ENCODE assay signal across 8 cellular contexts in the genomic region with DNA sequence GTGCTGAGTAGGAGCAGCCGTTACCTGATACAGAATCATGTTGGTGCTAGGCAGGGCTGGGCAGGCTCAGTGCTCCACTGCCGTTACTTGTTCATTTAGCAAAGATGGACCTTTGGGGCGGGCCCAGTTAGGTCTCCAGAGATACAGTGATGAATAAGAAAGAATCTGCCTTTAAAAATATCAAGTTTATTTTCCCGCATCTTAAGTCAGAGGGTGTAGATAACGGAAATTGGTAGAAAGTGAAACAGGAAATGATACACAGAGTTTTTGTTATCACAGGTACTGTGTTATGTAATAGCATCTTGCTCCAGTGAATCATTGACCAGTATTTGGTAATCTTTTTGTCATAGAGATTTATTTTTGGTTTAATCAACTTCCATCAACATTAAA. TPM values are rescaled to one million over a fixed set of nuclear protein-coding genes. Genes with fewer than 3 reads are reported as not detected.
DNase-seq lines count a peak whose midpoint lies in the region; ATAC-seq and TF ChIP-seq lines count a peak whose summit lies in the region.

No MANE protein-coding gene starts in this region.

- peaks cover 13 to 16% of the 10 kb centered on the region in 2 experiments; a peak in 3 of 4 replicates for H3K4me1 ChIP-seq in HCT116 (ENCODE audit: control insufficient read depth in 1 of 2, insufficient read depth in 2 of 2, low read length in 2 of 2)
- peaks cover 40% of the 10 kb centered on the region for H3K4me1 ChIP-seq in upper lobe of right lung

- H3K4me2 ChIP-seq in HCT116 (ENCODE audit: low read length) = no peak overlapping the region

- no peak overlapping the region for H3K27ac ChIP-seq in HCT116 (ENCODE audit: low read depth, low read length)
- H3K27ac ChIP-seq in RWPE1 = peak overlapping the region; percentile 65
- H3K27ac ChIP-seq in epithelial cell of prostate = peak overlapping the region; percentile 28
- no peak overlapping the region for H3K27ac ChIP-seq in upper lobe of right lung

- no TSS peak for BruUV-seq in HCT116 (replicated peaks; lab: Mats Ljungman, UMichigan)

- RAD21 ChIA-PET in HCT116 (lab: Charles Lee; ENCODE audit: low non-redundant PET in 1 of 2, low total read pairs in 2 of 2, uncharacterized antibody in 2 of 2, unreplicated experiment in 2 of 2) = no interaction called here

- no peaks in the 10 kb centered on the region for H4K20me1 ChIP-seq in HCT116 (ENCODE audit: insufficient read depth)

- peaks cover 50% of the 10 kb centered on the region for H3K79me2 ChIP-seq in HCT116 (ENCODE audit: insufficient read depth, low read length)

- ATAC-seq in HCT116 (no peak), upper lobe of right lung (no peak)

- H3K4me3 ChIP-seq in GM08714 (ENCODE audit: low read length) (peak overlapping the region; percentile 65; the same call in 1 of the 2 replicates), HCT116 (replicated peaks in 1 of 2; ENCODE audit: low read depth in 1 of 2, low read length in 2 of 2) (no peak overlapping the region), upper lobe of right lung (no peak overlapping the region)

- no peaks in the 10 kb centered on the region for H3K9me3 ChIP-seq in HCT116 (ENCODE audit: control insufficient read depth in 1 of 2, insufficient read depth in 1 of 2, low read depth in 1 of 2, low read length in 2 of 2)
- H3K9me3 ChIP-seq in upper lobe of right lung = no peaks in the 10 kb centered on the region

- intact Hi-C loops in HCT116 (cut with micrococcal nuclease) = no loop called here
- intact Hi-C loops in upper lobe of right lung (cut with DNase I) = no loop called here

- CTCF ChIA-PET in HCT116 (lab: Charles Lee) = no interaction called here
- CTCF ChIA-PET in RWPE1 (lab: Yijun Ruan, JAX) = no interaction called here

- no peak for TF ChIP-seq POLR2A in HCT116 (IDR thresholded peaks at IDR 0.05; ENCODE audit: borderline replicate concordance, extremely low read depth, insufficient read depth, insufficient read length)

- H3K27me3 ChIP-seq in HCT116 (ENCODE audit: insufficient read depth, low read length) (no peaks in the 10 kb centered on the region), upper lobe of right lung (no peaks in the 10 kb centered on the region)

- H2AFZ ChIP-seq in HCT116 (ENCODE audit: low read depth, low read length, poor library complexity, severe bottlenecking) = no peak overlapping the region

- H3K36me3 ChIP-seq in HCT116 (ENCODE audit: control insufficient read depth in 1 of 2, insufficient read depth in 2 of 2, low read length in 2 of 2) = 0 out of 4 replicates have a peak, but pooled peaks cover 0 to 5% of the 10 kb centered on the region in 2 experiments
- peaks cover 12% of the 10 kb centered on the region for H3K36me3 ChIP-seq in upper lobe of right lung

- POLR2A ChIA-PET in HCT116 (lab: Charles Lee) (no interaction called here), RWPE1 (lab: Yijun Ruan, JAX; ENCODE audit: low non-redundant PET) (no interaction called here)

- no peak for TF ChIP-seq RAD21 in HCT116 (IDR thresholded peaks at IDR 0.05; ENCODE audit: low read depth)

- TF ChIP-seq CTCF in HCT116 (IDR thresholded peaks at IDR 0.05 in 2 of 3, conservative IDR thresholded peaks at IDR 0.05 in 1 of 3; ENCODE audit: borderline replicate concordance in 1 of 3, insufficient read depth in 1 of 3, low read depth in 2 of 3, low read length in 2 of 3) (no peak), RWPE1 (conservative IDR thresholded peaks at IDR 0.05; ENCODE audit: low read depth) (no peak), upper lobe of right lung (IDR thresholded peaks at IDR 0.05) (no peak)

- DNase-seq in HCT116 (ENCODE audit: low read depth, low spot score) (no peak), RWPE1 (ENCODE audit: low spot score) (peak; percentile 42), epithelial cell of prostate (ENCODE audit: low read depth, low spot score) (no peak), SK-N-DZ (ENCODE audit: low spot score) (no peak), upper lobe of right lung (no peak), epidermal melanocyte (ENCODE audit: insufficient read length, low spot score) (no peak), occipital lobe (lab: John Stamatoyannopoulos, UW) (no peak)

- H3K9me2 ChIP-seq in HCT116 (ENCODE audit: insufficient read depth) = no peaks in the 10 kb centered on the region

- no peak overlapping the region for H3K9ac ChIP-seq in HCT116 (ENCODE audit: low read length)

TF ChIP-seq in HCT116, 20 proteins besides CTCF, POLR2A, EP300 and RAD21:
- 0 out of 2 replicates have a peak, but pooled peaks have one; percentile 13 for TF ChIP-seq CEBPB (IDR thresholded peaks at IDR 0.05; ENCODE audit: low read depth)
- no peak for TF ChIP-seq TCF7L2 (IDR thresholded peaks at IDR 0.05; ENCODE audit: borderline replicate concordance, extremely low read depth, insufficient read depth, insufficient read length)

RNA-seq across cellular contexts. Expression of gene TMEM131L, which starts 5.5 kb away (rescaled TPM):
- total RNA-seq in HCT116 (2021; ENCODE audit: unreplicated experiment) (19.7 TPM), upper lobe of right lung (14.1 TPM), occipital lobe (48.7 TPM)
- 5.1 and 6.6 TPM in 2 replicates for polyA plus RNA-seq in HCT116 (2012)
- 12.2 and 18.2 TPM in 2 replicates for polyA plus RNA-seq in SK-N-DZ (2014; cell fraction: cytosol; rRNA removed)
- polyA plus RNA-seq in SK-N-DZ (2014; cell fraction: nucleus; rRNA removed) = 20.3 and 26.3 TPM in 2 replicates

Comparison
In these comparisons a context has a peak if more than half of its experiments do, and no peak if none do; other contexts are left out.
1. H3K27ac ChIP-seq: peak in RWPE1 (single experiment) and epithelial cell of prostate (single experiment); none in HCT116 (single experiment) and upper lobe of right lung (single experiment).